21 cellular contexts compared by ENCODE assay signal in the genomic region with DNA sequence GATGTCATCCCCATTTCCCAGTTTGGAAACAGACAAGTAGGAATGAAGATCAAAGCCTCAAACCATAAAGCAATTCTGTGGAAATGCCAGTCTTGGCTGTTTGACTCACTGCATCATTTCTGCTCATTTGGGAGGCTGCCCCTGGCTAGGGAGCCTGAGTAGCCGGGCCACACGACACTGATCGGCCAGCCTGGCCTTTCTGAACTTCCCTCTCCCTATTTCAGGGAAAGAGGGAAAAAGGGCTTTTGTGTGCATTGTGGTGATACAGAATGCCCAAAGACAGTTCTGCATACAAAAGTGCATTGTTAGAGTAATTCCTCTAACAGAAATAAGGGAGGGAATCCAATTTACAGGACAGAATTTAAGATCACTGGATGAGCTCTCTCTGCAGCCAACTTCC. TPM values are rescaled to one million over a fixed set of nuclear protein-coding genes. Genes with fewer than 3 reads are reported as not detected.
"Had no signal": no experiment of that assay in that cellular context is flagged by ENCODE, and none has a peak within 500 bp of the region (broad histone marks: within the 10 kb centered on the region; RNA-seq: fewer than 3 reads in every experiment).

No MANE protein-coding gene starts in this region.

- FAIRE-seq: urothelium cell line had no signal

- H3K36me3 ChIP-seq: heart left ventricle, thyroid gland had no signal

- H3K4me3 ChIP-seq: heart left ventricle, psoas muscle, thyroid gland had no signal

- ATAC-seq: naive thymus-derived CD4-positive, alpha-beta T cell; stimulated activated naive CD8-positive, alpha-beta T cell treated with anti-CD3 and anti-CD28 coated beads, Interleukin-15, Interleukin-2, amounts not matched to agents 100 U/mL and 50 U/mL, for 24 hours had no signal

- H3K9me3 Mint-ChIP-seq: activated naive CD4-positive, alpha-beta T cell treated with anti-CD3 and anti-CD28 coated beads, Interleukin-2, amount 10 ng/mL, durations not matched to agents 7 days and 5 days; brain; endodermal cell; naive thymus-derived CD4-positive, alpha-beta T cell; T-helper 1 cell treated with Interleukin-12 subunit alpha and Interleukin-12 subunit beta and Interleukin-4 antibody, amounts not matched to agents 30 μg/mL and 1 μg/mL, for 36 hours had no signal

- H3K9me3 ChIP-seq: heart left ventricle, psoas muscle, thyroid gland had no signal

- H3K27ac Mint-ChIP-seq: activated naive CD4-positive, alpha-beta T cell treated with anti-CD3 and anti-CD28 coated beads, Interleukin-2, amount 10 ng/mL, durations not matched to agents 7 days and 5 days; endodermal cell; naive thymus-derived CD4-positive, alpha-beta T cell; T-helper 1 cell treated with Interleukin-12 subunit alpha and Interleukin-12 subunit beta and Interleukin-4 antibody, amounts not matched to agents 30 μg/mL and 1 μg/mL, for 36 hours had no signal

- H3K4me1 ChIP-seq: psoas muscle, thyroid gland had no signal

- H3K27ac ChIP-seq: psoas muscle, thyroid gland had no signal

- H3K4me3 Mint-ChIP-seq: activated naive CD4-positive, alpha-beta T cell treated with anti-CD3 and anti-CD28 coated beads, Interleukin-2, amount 10 ng/mL, durations not matched to agents 7 days and 5 days; endodermal cell; naive thymus-derived CD4-positive, alpha-beta T cell; T-helper 1 cell treated with Interleukin-12 subunit alpha and Interleukin-12 subunit beta and Interleukin-4 antibody, amounts not matched to agents 30 μg/mL and 1 μg/mL, for 36 hours had no signal

- H3K27me3 ChIP-seq: thyroid gland had no signal

- DNase-seq: activated CD4-positive, alpha-beta T cell treated with anti-CD3 and anti-CD28 coated beads for 48 hours; activated naive CD4-positive, alpha-beta T cell treated with anti-CD3 and anti-CD28 coated beads, Interleukin-2, amount 10 ng/mL, durations not matched to agents 7 days and 5 days; cerebellar nuclear complex; dermis blood vessel endothelial cell; erythroblast; heart left ventricle; naive thymus-derived CD4-positive, alpha-beta T cell; psoas muscle; stimulated activated CD4-positive, alpha-beta T cell treated with anti-CD3 and anti-CD28 coated beads, Interleukin-2, amount 100 ng/mL, for 48 hours; stimulated activated CD8-positive, alpha-beta memory T cell treated with anti-CD3 and anti-CD28 coated beads, Interleukin-4, amount 100 ng/mL, for 48 hours; stimulated activated naive CD8-positive, alpha-beta T cell treated with anti-CD3 and anti-CD28 coated beads, Interleukin-15, Interleukin-2, amounts not matched to agents 100 U/mL and 50 U/mL, for 24 hours; thyroid gland had no signal

- H3K36me3 Mint-ChIP-seq: activated naive CD4-positive, alpha-beta T cell treated with anti-CD3 and anti-CD28 coated beads, Interleukin-2, amount 10 ng/mL, durations not matched to agents 7 days and 5 days; brain; naive thymus-derived CD4-positive, alpha-beta T cell had no signal

RNA-seq across cellular contexts. Expression of a gene that starts 41.7 kb away (rescaled TPM):
- total RNA-seq: dermis blood vessel endothelial cell; endodermal cell; kidney epithelial cell; lower leg skin; mononuclear cell; naive thymus-derived CD4-positive, alpha-beta T cell; psoas muscle; sciatic nerve; thyroid gland had no signal
- polyA plus RNA-seq: adipose tissue; heart left ventricle; naive thymus-derived CD4-positive, alpha-beta T cell had no signal
